22 cellular contexts compared by ENCODE assay signal in the genomic region with DNA sequence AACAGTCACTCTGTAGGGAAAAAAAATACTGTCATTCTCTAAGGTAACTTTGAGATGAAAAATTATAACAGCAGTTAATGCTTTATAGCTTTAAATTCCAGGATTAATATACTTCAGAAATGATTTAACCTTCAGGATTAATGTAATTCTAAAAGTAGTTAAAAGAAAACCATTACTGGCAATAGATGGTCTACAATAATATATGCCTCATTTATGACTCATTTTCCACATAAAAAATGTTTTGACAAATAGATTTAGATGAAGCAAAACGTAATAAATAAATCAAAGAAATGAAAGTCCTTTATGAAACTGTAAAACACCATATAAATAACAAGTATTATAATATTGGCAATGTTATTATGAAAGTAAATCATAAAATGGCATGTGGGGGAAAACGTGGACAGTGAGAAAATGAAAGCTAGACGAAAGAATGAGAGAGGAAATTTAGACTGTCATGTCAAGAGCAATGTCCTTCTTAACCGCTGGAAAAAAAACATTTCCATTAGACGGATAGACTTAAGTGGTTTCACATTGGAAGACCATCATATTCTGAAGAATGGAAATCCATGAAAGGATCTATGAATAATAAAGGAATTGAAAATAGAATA.
DNase-seq lines count a peak whose midpoint lies in the region; ATAC-seq, FAIRE-seq and TF ChIP-seq lines count a peak whose summit lies in the region.
"Had no signal": no experiment of that assay in that cellular context is flagged by ENCODE, and none has a peak within 500 bp of the region (broad histone marks: within the 10 kb centered on the region; RNA-seq: fewer than 3 reads in every experiment).

No MANE protein-coding gene starts in this region.

- no peak for TF ChIP-seq POLR2A in GM12878 (IDR thresholded peaks at IDR 0.05; ENCODE audit: low read depth, low read length)

- RAD21 ChIA-PET in GM12878 (lab: Charles Lee; ENCODE audit: unreplicated experiment), result interaction anchor here (0.7 to 2.3 kb wide), 5 partner anchors 12 to 91 kb away, joined by 4 to 13 read pairs (median 7); a partner anchor contains a TSS

- FAIRE-seq in GM12878 (lab: Jason Lieb, UNC) (no peak), kidney (lab: Jason Lieb, UNC) (peak; percentile 69)

- H4K20me1 ChIP-seq in GM12878 (ENCODE audit: control insufficient read depth, insufficient read depth), result no peaks in the 10 kb centered on the region

- H3K4me1 ChIP-seq in GM12878 (ENCODE audit: control insufficient read depth, insufficient read depth, low read length), result no peaks in the 10 kb centered on the region
- H3K4me1 ChIP-seq in kidney (ENCODE audit: control insufficient read depth in 1 of 2, insufficient read depth in 1 of 2, low read depth in 1 of 2, low read length in 2 of 2), result no peaks in the 10 kb centered on the region
- H3K4me1 ChIP-seq: prostate gland, SJSA1 had no signal

- TF ChIP-seq CTCF in AG09309 (IDR thresholded peaks at IDR 0.05; ENCODE audit: control insufficient read depth, insufficient read depth, low read depth, low read length, missing control alignments), result no peak
- TF ChIP-seq CTCF in GM12878 (IDR thresholded peaks at IDR 0.05 in 2 of 3, conservative IDR thresholded peaks at IDR 0.05 in 1 of 3; ENCODE audit: control insufficient read depth in 2 of 3, extremely low read depth in 1 of 3, insufficient read depth in 1 of 3, low read depth in 3 of 3, low read length in 3 of 3), result no peak
- TF ChIP-seq CTCF in kidney (IDR thresholded peaks at IDR 0.05; ENCODE audit: borderline replicate concordance, extremely low read depth, insufficient read depth), result no peak
- TF ChIP-seq CTCF in GM10266 (IDR thresholded peaks at IDR 0.05; ENCODE audit: control insufficient read depth, insufficient read depth, low read depth, missing control alignments), result no peak

- H3K36me3 ChIP-seq in GM12878 (ENCODE audit: control insufficient read depth in 2 of 2, insufficient read depth in 2 of 2, low read length in 1 of 2) (no peaks in the 10 kb centered on the region), kidney (ENCODE audit: control insufficient read depth in 1 of 2, insufficient read depth in 2 of 2, low read length in 2 of 2) (no peaks in the 10 kb centered on the region)
- H3K36me3 ChIP-seq: prostate gland, SJSA1 had no signal

- no peak for TF ChIP-seq EP300 in GM12878 (IDR thresholded peaks at IDR 0.05; ENCODE audit: borderline replicate concordance in 1 of 2, control insufficient read depth in 1 of 2, low read depth in 2 of 2, low read length in 2 of 2)

- SMC1A ChIA-PET in GM12878 (lab: Charles Lee; ENCODE audit: uncharacterized antibody, unreplicated experiment), result interaction anchor here (0.9 to 6.8 kb wide), 10 partner anchors 9 to 202 kb away, joined by 3 to 66 read pairs (median 4); no protein-coding TSS in a partner anchor

- in situ Hi-C loops in GM12878 (cut with MboI), result no loop called here

- no peak overlapping the region for H3K4me2 ChIP-seq in GM12878 (ENCODE audit: control insufficient read depth, insufficient read depth)

- H3K27ac ChIP-seq in GM12878 (ENCODE audit: control insufficient read depth, insufficient read depth) (no peak overlapping the region), kidney (ENCODE audit: low read depth in 2 of 2, low read length in 2 of 2) (no peak overlapping the region)
- H3K27ac ChIP-seq: prostate gland, SJSA1 had no signal

- no peaks in the 10 kb centered on the region for H3K79me2 ChIP-seq in GM12878 (ENCODE audit: control insufficient read depth, insufficient read depth, low read length)

- 32% methylated on average over 5 of the region's 5 CpGs for WGBS in GM12878 (ENCODE audit: insufficient coverage, insufficient replicate concordance, low lambda C conversion rate, missing lambda C conversion rate)

- POLR2A ChIA-PET in GM12878 (lab: Charles Lee), result interaction anchor here (2.0 kb wide), 1 partner anchor 14 kb away, joined by 7 read pairs; no protein-coding TSS in a partner anchor

- no peak for DNase-seq in AG09309 (ENCODE audit: low read depth)
- peak; percentile 16 for DNase-seq in HCEC 1CT
- no peak for DNase-seq in GM12878 (ENCODE audit: low read depth, low spot score)
- DNase-seq in kidney, result no peak
- no peak for DNase-seq in effector CD4-positive, alpha-beta T cell
- no peak for DNase-seq in GM10266 (ENCODE audit: extremely low spot score)
- DNase-seq in stimulated activated naive CD4-positive, alpha-beta T cell treated with Interleukin-2 at 50 U/mL for 16 hours (lab: John Stamatoyannopoulos, UW), result no peak
- DNase-seq in LoVo (ENCODE audit: low spot score), result no peak
- DNase-seq: activated B cell treated with CpG ODN at 0.5 μM for 24 hours; activated CD4-positive, alpha-beta memory T cell treated with anti-CD3 and anti-CD28 coated beads, Interleukin-2, amount 10 ng/mL, durations not matched to agents 7 days and 5 days; activated naive CD4-positive, alpha-beta T cell; activated T-cell treated with anti-CD3 and anti-CD28 coated beads, Interleukin-2, amount 50 U/mL, for 1 hour; DND-41; foreskin melanocyte; GOT3; Karpas-422; left cardiac atrium; NCI-H1417 treated with DMSO at 0.1 percent for 48 hours; NCI-H526 treated with DMSO at 0.1 percent for 48 hours; substantia nigra had no signal

- no TSS peak for BruUV-seq in GM12878 (replicated peaks; lab: Mats Ljungman, UMichigan)

- intact Hi-C loops in GM12878 (cut with micrococcal nuclease; ENCODE audit: unreplicated experiment) (loop anchor here (5.0 to 10.0 kb wide), 2 partner anchors 213 to 435 kb away; no protein-coding TSS in a partner anchor), kidney (cut with DNase I) (no loop called here)

- H3K27me3 ChIP-seq in GM12878 (replicated peaks in 1 of 2; ENCODE audit: control insufficient read depth in 2 of 2, insufficient read depth in 2 of 2, low read length in 1 of 2), result no peaks in the 10 kb centered on the region
- H3K27me3 ChIP-seq: SJSA1 had no signal

- H2AFZ ChIP-seq in GM12878 (ENCODE audit: control insufficient read depth, low read depth, low read length), result no peak overlapping the region

- no peak overlapping the region for H3K9ac ChIP-seq in GM12878 (ENCODE audit: control insufficient read depth, insufficient read depth, low read length)
- H3K9ac ChIP-seq in kidney (ENCODE audit: low read length in 2 of 2), result no peak overlapping the region

- CTCF ChIA-PET in GM12878 (lab: Yijun Ruan, JAX), result interaction anchor here (0.5 to 2.1 kb wide), 7 partner anchors 11 to 571 kb away, joined by 3 to 5 read pairs (median 3); no protein-coding TSS in a partner anchor

- no peak for ATAC-seq in GM12878
- ATAC-seq: left cardiac atrium had no signal

- H3K4me3 ChIP-seq in AG09309 (ENCODE audit: control insufficient read depth, low read depth, low read length), result peak overlapping the region; percentile 7
- H3K4me3 ChIP-seq in GM12878, result no peak overlapping the region
- H3K4me3 ChIP-seq in kidney (ENCODE audit: low read length in 2 of 2), result no peak overlapping the region
- H3K4me3 ChIP-seq: prostate gland, SJSA1 had no signal

- no peaks in the 10 kb centered on the region for H3K9me3 ChIP-seq in GM12878 (replicated peaks; ENCODE audit: control insufficient read depth, insufficient read depth, low read length)
- H3K9me3 ChIP-seq in kidney (ENCODE audit: control insufficient read depth in 1 of 2, low read length in 2 of 2), result no peaks in the 10 kb centered on the region
- H3K9me3 ChIP-seq: prostate gland, SJSA1 had no signal

- no peak for TF ChIP-seq RAD21 in GM12878 (IDR thresholded peaks at IDR 0.05; ENCODE audit: insufficient read depth, low read depth, low read length)

TF ChIP-seq in GM12878, 131 proteins besides CTCF, POLR2A, EP300 and RAD21:
- no peak for TF ChIP-seq BRCA1 (IDR thresholded peaks at IDR 0.05; ENCODE audit: low read depth, low read length)
- TF ChIP-seq, protein P1, sequence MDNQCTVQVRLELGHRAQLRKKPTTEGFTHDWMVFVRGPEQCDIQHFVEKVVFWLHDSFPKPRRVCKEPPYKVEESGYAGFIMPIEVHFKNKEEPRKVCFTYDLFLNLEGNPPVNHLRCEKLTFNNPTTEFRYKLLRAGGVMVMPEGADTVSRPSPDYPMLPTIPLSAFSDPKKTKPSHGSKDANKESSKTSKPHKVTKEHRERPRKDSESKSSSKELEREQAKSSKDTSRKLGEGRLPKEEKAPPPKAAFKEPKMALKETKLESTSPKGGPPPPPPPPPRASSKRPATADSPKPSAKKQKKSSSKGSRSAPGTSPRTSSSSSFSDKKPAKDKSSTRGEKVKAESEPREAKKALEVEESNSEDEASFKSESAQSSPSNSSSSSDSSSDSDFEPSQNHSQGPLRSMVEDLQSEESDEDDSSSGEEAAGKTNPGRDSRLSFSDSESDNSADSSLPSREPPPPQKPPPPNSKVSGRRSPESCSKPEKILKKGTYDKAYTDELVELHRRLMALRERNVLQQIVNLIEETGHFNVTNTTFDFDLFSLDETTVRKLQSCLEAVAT (IDR thresholded peaks at IDR 0.05), result 0 out of 2 replicates have a peak, but pooled peaks have one; percentile 45
- no peak for TF ChIP-seq POU2F2 (IDR thresholded peaks at IDR 0.05; ENCODE audit: borderline replicate concordance, low read depth, low read length)
- no peak for TF ChIP-seq ZNF24 (IDR thresholded peaks at IDR 0.05)
- TF ChIP-seq ZNF207 (IDR thresholded peaks at IDR 0.05; ENCODE audit: borderline replicate concordance), result no peak
- no peak for TF ChIP-seq NFIC (IDR thresholded peaks at IDR 0.05; ENCODE audit: low read depth, low read length)
- TF ChIP-seq, protein P2, sequence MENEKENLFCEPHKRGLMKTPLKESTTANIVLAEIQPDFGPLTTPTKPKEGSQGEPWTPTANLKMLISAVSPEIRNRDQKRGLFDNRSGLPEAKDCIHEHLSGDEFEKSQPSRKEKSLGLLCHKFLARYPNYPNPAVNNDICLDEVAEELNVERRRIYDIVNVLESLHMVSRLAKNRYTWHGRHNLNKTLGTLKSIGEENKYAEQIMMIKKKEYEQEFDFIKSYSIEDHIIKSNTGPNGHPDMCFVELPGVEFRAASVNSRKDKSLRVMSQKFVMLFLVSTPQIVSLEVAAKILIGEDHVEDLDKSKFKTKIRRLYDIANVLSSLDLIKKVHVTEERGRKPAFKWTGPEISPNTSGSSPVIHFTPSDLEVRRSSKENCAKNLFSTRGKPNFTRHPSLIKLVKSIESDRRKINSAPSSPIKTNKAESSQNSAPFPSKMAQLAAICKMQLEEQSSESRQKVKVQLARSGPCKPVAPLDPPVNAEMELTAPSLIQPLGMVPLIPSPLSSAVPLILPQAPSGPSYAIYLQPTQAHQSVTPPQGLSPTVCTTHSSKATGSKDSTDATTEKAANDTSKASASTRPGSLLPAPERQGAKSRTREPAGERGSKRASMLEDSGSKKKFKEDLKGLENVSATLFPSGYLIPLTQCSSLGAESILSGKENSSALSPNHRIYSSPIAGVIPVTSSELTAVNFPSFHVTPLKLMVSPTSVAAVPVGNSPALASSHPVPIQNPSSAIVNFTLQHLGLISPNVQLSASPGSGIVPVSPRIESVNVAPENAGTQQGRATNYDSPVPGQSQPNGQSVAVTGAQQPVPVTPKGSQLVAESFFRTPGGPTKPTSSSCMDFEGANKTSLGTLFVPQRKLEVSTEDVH (IDR thresholded peaks at IDR 0.05; ENCODE audit: low read depth, partially characterized antibody), result no peak
- no peak for TF ChIP-seq CEBPB (IDR thresholded peaks at IDR 0.05; ENCODE audit: borderline replicate concordance in 1 of 2, low read depth in 2 of 2, low read length in 2 of 2)
